In genomic region chr3:17302170-17302569, GRCh38 we compare ENCODE assay signal across 10 cellular contexts.
"Had no signal": no experiment of that assay in that cellular context is flagged by ENCODE, and none has a peak within 500 bp of the region (broad histone marks: within the 10 kb centered on the region; RNA-seq: fewer than 3 reads in every experiment).

No MANE protein-coding gene starts in this region.

- H3K9me3 Mint-ChIP-seq: GM23338, H9, HFFc6 had no signal

- H3K4me1 ChIP-seq: HAP-1 had no signal

- FAIRE-seq: H1, H54 had no signal

- H3K4me3 Mint-ChIP-seq: GM23338, H9, HFFc6 had no signal

- ATAC-seq: GM23338, HCT116 had no signal

- H2AFZ ChIP-seq: GM23248, GM23338 had no signal

- H3K9ac ChIP-seq: GM23248 had no signal

- H3K9me3 ChIP-seq: HAP-1 had no signal

- H3K27ac ChIP-seq: GM23248 had no signal

- H3K27ac Mint-ChIP-seq: GM23338, H9, HFFc6 had no signal

- DNase-seq: GOT3, H7, H9 had no signal

- H3K4me2 ChIP-seq: GM23338 had no signal

- H3K4me1 Mint-ChIP-seq: GM23338, H9 had no signal

- H3K4me3 ChIP-seq: GM23248, GM23338, HAP-1 had no signal

- H3K36me3 ChIP-seq: HAP-1 had no signal
